8 cellular contexts compared by ENCODE assay signal in genomic region chr18:23871410-23871809, GRCh38.
DNase-seq lines count a peak whose midpoint lies in the region; ATAC-seq and TF ChIP-seq lines count a peak whose summit lies in the region.

No MANE protein-coding gene starts in this region.

- no peak for ATAC-seq in HCT116

- CTCF ChIA-PET in HCT116 (lab: Charles Lee) = interaction anchor here (1.1 to 1.6 kb wide), 2 partner anchors 42 to 47 kb away, joined by 3 to 9 read pairs; no protein-coding TSS in a partner anchor

- peaks cover 26 to 33% of the 10 kb centered on the region in 2 experiments for H3K4me1 ChIP-seq in HCT116 (ENCODE audit: control insufficient read depth in 1 of 2, insufficient read depth in 2 of 2, low read length in 2 of 2)
- H3K4me1 ChIP-seq in vagina = no peaks in the 10 kb centered on the region

- peaks cover 35% of the 10 kb centered on the region for H3K4me1 Mint-ChIP-seq in activated T-cell treated with anti-CD3 and anti-CD28 coated beads, Interleukin-2, amount 50 U/mL, for 24 hours (ENCODE audit: low read depth)
- peaks cover 17% of the 10 kb centered on the region for H3K4me1 Mint-ChIP-seq in progenitor cell of endocrine pancreas (ENCODE audit: low read depth)

- RAD21 ChIA-PET in HCT116 (lab: Charles Lee; ENCODE audit: low non-redundant PET in 1 of 2, low total read pairs in 2 of 2, uncharacterized antibody in 2 of 2, unreplicated experiment in 2 of 2) = no interaction called here

- TF ChIP-seq RAD21 in HCT116 (IDR thresholded peaks at IDR 0.05; ENCODE audit: low read depth) = no peak

- H3K9me2 ChIP-seq in HCT116 (ENCODE audit: insufficient read depth) = no peaks in the 10 kb centered on the region

- no peak for TF ChIP-seq CTCF in HCT116 (IDR thresholded peaks at IDR 0.05 in 2 of 3, conservative IDR thresholded peaks at IDR 0.05 in 1 of 3; ENCODE audit: borderline replicate concordance in 1 of 3, insufficient read depth in 1 of 3, low read depth in 2 of 3, low read length in 2 of 3)
- no peak for TF ChIP-seq CTCF in vagina (IDR thresholded peaks at IDR 0.05)
- no peak for TF ChIP-seq CTCF in progenitor cell of endocrine pancreas (IDR thresholded peaks at IDR 0.05; ENCODE audit: unreplicated experiment)

- H3K4me3 Mint-ChIP-seq in activated T-cell treated with anti-CD3 and anti-CD28 coated beads, Interleukin-2, amount 50 U/mL, for 24 hours = no peak overlapping the region
- no peak overlapping the region for H3K4me3 Mint-ChIP-seq in progenitor cell of endocrine pancreas (ENCODE audit: low read depth)

- DNase-seq in DMS153 treated with DMSO at 0.1 percent for 48 hours (lab: John Stamatoyannopoulos, UW; ENCODE audit: unreplicated experiment) (peak; percentile 53), HCT116 (ENCODE audit: low read depth, low spot score) (no peak), NCI-H510A treated with DMSO at 0.1 percent for 48 hours (lab: John Stamatoyannopoulos, UW) (peak; percentile 31), lung microvascular endothelial cell (ENCODE audit: low read depth in 2 of 2) (peak; percentile 64 to 65), vagina (ENCODE audit: extremely low spot score in 2 of 2) (peak in 1 of 2 donors; percentile 86), EL (no peak), progenitor cell of endocrine pancreas (ENCODE audit: low spot score, unreplicated experiment) (no peak)
- peak; percentile 59 for DNase-seq in activated T-cell treated with anti-CD3 and anti-CD28 coated beads, Interleukin-2, amount 50 U/mL, for 24 hours

- no peak for TF ChIP-seq POLR2A in HCT116 (IDR thresholded peaks at IDR 0.05; ENCODE audit: borderline replicate concordance, extremely low read depth, insufficient read depth, insufficient read length)
- TF ChIP-seq POLR2A in vagina (IDR thresholded peaks at IDR 0.05) = no peak

- H3K27ac ChIP-seq in HCT116 (ENCODE audit: low read depth, low read length) (no peak overlapping the region), vagina (peak overlapping the region; percentile 15)

- H3K9me3 ChIP-seq in HCT116 (ENCODE audit: control insufficient read depth in 1 of 2, insufficient read depth in 1 of 2, low read depth in 1 of 2, low read length in 2 of 2) = no peaks in the 10 kb centered on the region
- H3K9me3 ChIP-seq in vagina = no peaks in the 10 kb centered on the region

- no peaks in the 10 kb centered on the region for H4K20me1 ChIP-seq in HCT116 (ENCODE audit: insufficient read depth)

- H2AFZ ChIP-seq in HCT116 (ENCODE audit: low read depth, low read length, poor library complexity, severe bottlenecking) = no peak overlapping the region

- POLR2A ChIA-PET in HCT116 (lab: Charles Lee) = interaction anchor here (0.6 kb wide), 1 partner anchor 13 kb away, joined by 3 read pairs; no protein-coding TSS in a partner anchor

- H3K27me3 ChIP-seq in HCT116 (ENCODE audit: insufficient read depth, low read length) = no peaks in the 10 kb centered on the region
- H3K27me3 ChIP-seq in vagina = no peaks in the 10 kb centered on the region

- H3K4me3 ChIP-seq in HCT116 (replicated peaks in 1 of 2; ENCODE audit: low read depth in 1 of 2, low read length in 2 of 2) (no peak overlapping the region), vagina (no peak overlapping the region)

- no peak overlapping the region for H3K9ac ChIP-seq in HCT116 (ENCODE audit: low read length)

- no TSS peak for BruUV-seq in HCT116 (replicated peaks; lab: Mats Ljungman, UMichigan)

- H3K27me3 Mint-ChIP-seq in activated T-cell treated with anti-CD3 and anti-CD28 coated beads, Interleukin-2, amount 50 U/mL, for 24 hours = no peaks in the 10 kb centered on the region
- no peaks in the 10 kb centered on the region for H3K27me3 Mint-ChIP-seq in progenitor cell of endocrine pancreas

- no peaks in the 10 kb centered on the region for H3K9me3 Mint-ChIP-seq in activated T-cell treated with anti-CD3 and anti-CD28 coated beads, Interleukin-2, amount 50 U/mL, for 24 hours
- H3K9me3 Mint-ChIP-seq in progenitor cell of endocrine pancreas (ENCODE audit: low read depth) = no peaks in the 10 kb centered on the region

- H3K36me3 ChIP-seq in HCT116 (ENCODE audit: control insufficient read depth in 1 of 2, insufficient read depth in 2 of 2, low read length in 2 of 2) (no peaks in the 10 kb centered on the region), vagina (peaks cover 0 to 15% of the 10 kb centered on the region in 2 donors)

- no peaks in the 10 kb centered on the region for H3K79me2 ChIP-seq in HCT116 (ENCODE audit: insufficient read depth, low read length)

- peak overlapping the region; percentile 22 for H3K4me2 ChIP-seq in HCT116 (ENCODE audit: low read length)

- intact Hi-C loops in HCT116 (cut with micrococcal nuclease) = no loop called here
- intact Hi-C loops in vagina (cut with DNase I) = no loop called here

- peak overlapping the region; percentile 64 for H3K27ac Mint-ChIP-seq in activated T-cell treated with anti-CD3 and anti-CD28 coated beads, Interleukin-2, amount 50 U/mL, for 24 hours
- no peak overlapping the region for H3K27ac Mint-ChIP-seq in progenitor cell of endocrine pancreas

- H3K36me3 Mint-ChIP-seq in activated T-cell treated with anti-CD3 and anti-CD28 coated beads, Interleukin-2, amount 50 U/mL, for 24 hours (ENCODE audit: low read depth) = no peaks in the 10 kb centered on the region
- no peaks in the 10 kb centered on the region for H3K36me3 Mint-ChIP-seq in progenitor cell of endocrine pancreas (ENCODE audit: insufficient read depth)

TF ChIP-seq in HCT116, 20 proteins besides CTCF, POLR2A, EP300 and RAD21 (continues in another document):
- TF ChIP-seq JUND (IDR thresholded peaks at IDR 0.05) = no peak
- TF ChIP-seq ELF1 (IDR thresholded peaks at IDR 0.05; ENCODE audit: borderline replicate concordance, low read depth) = no peak
- no peak for TF ChIP-seq YY1 (IDR thresholded peaks at IDR 0.05; ENCODE audit: extremely low read depth, insufficient replicate concordance, low read depth, low read length)
- TF ChIP-seq ZBTB33 (IDR thresholded peaks at IDR 0.05; ENCODE audit: extremely low read depth, insufficient replicate concordance, low read length) = no peak
- TF ChIP-seq ATF3 (IDR thresholded peaks at IDR 0.05) = no peak
- TF ChIP-seq MAX (IDR thresholded peaks at IDR 0.05) = no peak
- TF ChIP-seq SRF (IDR thresholded peaks at IDR 0.05; ENCODE audit: low read depth) = no peak
- no peak; the same call in 1 of the 2 replicates for TF ChIP-seq REST (IDR thresholded peaks at IDR 0.05; ENCODE audit: low read depth)
- TF ChIP-seq CBX3 (IDR thresholded peaks at IDR 0.05; ENCODE audit: low read depth) = no peak
- no peak for TF ChIP-seq SIN3A (IDR thresholded peaks at IDR 0.05; ENCODE audit: low read depth)
- no peak for TF ChIP-seq ZNF274 (IDR thresholded peaks at IDR 0.05; ENCODE audit: low read depth, low read length)
- TF ChIP-seq SP1 (IDR thresholded peaks at IDR 0.05; ENCODE audit: low read depth) = no peak
- TF ChIP-seq EZH2 (IDR thresholded peaks at IDR 0.05) = no peak
- TF ChIP-seq EGR1 (IDR thresholded peaks at IDR 0.05; ENCODE audit: low read depth) = no peak
- TF ChIP-seq ZFX (IDR thresholded peaks at IDR 0.05) = no peak
- TF ChIP-seq EZH2phosphoT487 (IDR thresholded peaks at IDR 0.05; ENCODE audit: borderline replicate concordance) = no peak
- no peak for TF ChIP-seq POLR2AphosphoS5 (IDR thresholded peaks at IDR 0.05; ENCODE audit: low read depth, low read length)

Comparison
In these comparisons a context has a peak if more than half of its experiments do, and no peak if none do; other contexts are left out.
1. DNase-seq: peak in DMS153 treated with DMSO at 0.1 percent for 48 hours (single experiment), NCI-H510A treated with DMSO at 0.1 percent for 48 hours (single experiment), activated T-cell treated with anti-CD3 and anti-CD28 coated beads, Interleukin-2, amount 50 U/mL, for 24 hours (single experiment) and lung microvascular endothelial cell (2 of 2); none in HCT116 (single experiment), EL (single experiment) and progenitor cell of endocrine pancreas (single experiment).